Comparison of ENCODE assay signal across 14 cellular contexts in genomic region chr1:63818567-63819340, GRCh38. TPM values are rescaled to one million over a fixed set of nuclear protein-coding genes. Genes with fewer than 3 reads are reported as not detected.
DNase-seq lines count a peak whose midpoint lies in the region; ATAC-seq and TF ChIP-seq lines count a peak whose summit lies in the region.
"Had no signal": no experiment of that assay in that cellular context is flagged by ENCODE, and none has a peak within 500 bp of the region (broad histone marks: within the 10 kb centered on the region; RNA-seq: fewer than 3 reads in every experiment).

No MANE protein-coding gene starts in this region.

- ATAC-seq in WTC11, result no peak
- no peak for ATAC-seq in activated CD4-positive, CD25-positive, alpha-beta regulatory T cell treated with anti-CD3 and anti-CD28 coated beads, Interleukin-2, amount 50 U/mL, for 24 hours
- ATAC-seq in stimulated activated naive CD8-positive, alpha-beta T cell treated with anti-CD3 and anti-CD28 coated beads, Interleukin-15, Interleukin-2, amounts not matched to agents 100 U/mL and 50 U/mL, for 24 hours, result no peak
- ATAC-seq: T-cell had no signal

- H3K27ac Mint-ChIP-seq in WTC11, result peak overlapping the region; percentile 51
- H3K27ac Mint-ChIP-seq in activated CD4-positive, alpha-beta memory T cell treated with anti-CD3 and anti-CD28 coated beads, Interleukin-2, amount 10 ng/mL, durations not matched to agents 7 days and 5 days, result no peak overlapping the region
- H3K27ac Mint-ChIP-seq: T-cell had no signal

- H3F3A ChIP-seq in GM23248 (ENCODE audit: insufficient read depth), result peaks cover 8% of the 10 kb centered on the region

- no peak overlapping the region for H3K9ac ChIP-seq in GM23248
- H3K9ac ChIP-seq in HUES48 (ENCODE audit: low read depth, low read length), result no peak overlapping the region
- H3K9ac ChIP-seq: BLaER1 had no signal

- in situ Hi-C loops in GM23248 (cut with MboI), result no loop called here

- H3K9me2 ChIP-seq in GM23248 (ENCODE audit: insufficient read depth), result no peaks in the 10 kb centered on the region

- H3K4me2 ChIP-seq in GM23248 (ENCODE audit: unreplicated experiment) (no peak overlapping the region), osteoblast (ENCODE audit: insufficient read depth, low read length) (peak overlapping the region; percentile 8)
- H3K4me2 ChIP-seq: BLaER1 had no signal

- WGBS in GM23248 (ENCODE audit: low coverage in 1 of 2, low lambda C conversion rate in 2 of 2, missing lambda C conversion rate in 2 of 2), 2 experiments, result 84 to 86% methylated on average over 1 of the region's 1 CpG

- no peaks in the 10 kb centered on the region; the same call in 1 of the 2 replicates for H4K20me1 ChIP-seq in GM23248 (ENCODE audit: insufficient read depth)
- H4K20me1 ChIP-seq in osteoblast (ENCODE audit: insufficient read depth, low read length), result peaks cover 54% of the 10 kb centered on the region
- H4K20me1 ChIP-seq: BLaER1 had no signal

- CTCF ChIA-PET in WTC11 (lab: Charles Lee), result interaction anchor here (1.5 kb wide), 1 partner anchor 127 kb away, joined by 3 read pairs; no protein-coding TSS in a partner anchor
- CTCF ChIA-PET in activated CD4-positive, alpha-beta memory T cell treated with anti-CD3 and anti-CD28 coated beads, Interleukin-2, amount 10 ng/mL, durations not matched to agents 7 days and 5 days (lab: Charles Lee), result no interaction called here

- peaks cover 29% of the 10 kb centered on the region for H3K36me3 Mint-ChIP-seq in WTC11
- no peaks in the 10 kb centered on the region for H3K36me3 Mint-ChIP-seq in activated CD4-positive, alpha-beta memory T cell treated with anti-CD3 and anti-CD28 coated beads, Interleukin-2, amount 10 ng/mL, durations not matched to agents 7 days and 5 days (ENCODE audit: low read depth)
- H3K36me3 Mint-ChIP-seq: T-cell had no signal

- H3K27me3 Mint-ChIP-seq in WTC11 (ENCODE audit: low read depth), result no peaks in the 10 kb centered on the region
- peaks cover 4% of the 10 kb centered on the region for H3K27me3 Mint-ChIP-seq in activated CD4-positive, alpha-beta memory T cell treated with anti-CD3 and anti-CD28 coated beads, Interleukin-2, amount 10 ng/mL, durations not matched to agents 7 days and 5 days

- H3K4me1 ChIP-seq in GM23248 (ENCODE audit: insufficient read depth), result peaks cover 28% of the 10 kb centered on the region
- H3K4me1 ChIP-seq in HUES48 (ENCODE audit: control insufficient read depth, insufficient read depth, low read length), result peaks cover 63% of the 10 kb centered on the region
- H3K4me1 ChIP-seq in osteoblast (ENCODE audit: insufficient read depth, low read length), result peaks cover 45% of the 10 kb centered on the region

- H3K9me3 ChIP-seq in GM23248 (ENCODE audit: low read depth) (no peaks in the 10 kb centered on the region), HUES48 (ENCODE audit: control insufficient read depth, insufficient read depth, low read length) (peaks cover 9% of the 10 kb centered on the region), osteoblast (ENCODE audit: low read depth, low read length) (no peaks in the 10 kb centered on the region)

- H3K36me3 ChIP-seq in GM23248 (ENCODE audit: low read depth) (no peaks in the 10 kb centered on the region), HUES48 (ENCODE audit: control insufficient read depth, insufficient read depth, low read length) (peaks cover 6% of the 10 kb centered on the region; the same call in 1 of the 2 replicates), osteoblast (ENCODE audit: insufficient read depth, low read length) (no peaks in the 10 kb centered on the region)

- H3K4me1 Mint-ChIP-seq in WTC11, result peaks cover 66% of the 10 kb centered on the region
- no peaks in the 10 kb centered on the region for H3K4me1 Mint-ChIP-seq in activated CD4-positive, alpha-beta memory T cell treated with anti-CD3 and anti-CD28 coated beads, Interleukin-2, amount 10 ng/mL, durations not matched to agents 7 days and 5 days
- H3K4me1 Mint-ChIP-seq: T-cell had no signal

- POLR2A ChIA-PET in WTC11 (lab: Charles Lee), result no interaction called here
- POLR2A ChIA-PET in activated CD4-positive, alpha-beta memory T cell treated with anti-CD3 and anti-CD28 coated beads, Interleukin-2, amount 10 ng/mL, durations not matched to agents 7 days and 5 days (lab: Charles Lee), result no interaction called here

- H3K79me2 ChIP-seq in GM23248 (ENCODE audit: insufficient read depth) (peaks cover 62% of the 10 kb centered on the region), osteoblast (ENCODE audit: insufficient read depth, low read length) (peaks cover 81% of the 10 kb centered on the region)

- peaks cover 27% of the 10 kb centered on the region for H3K9me3 Mint-ChIP-seq in WTC11
- no peaks in the 10 kb centered on the region for H3K9me3 Mint-ChIP-seq in activated CD4-positive, alpha-beta memory T cell treated with anti-CD3 and anti-CD28 coated beads, Interleukin-2, amount 10 ng/mL, durations not matched to agents 7 days and 5 days

- no peak for TF ChIP-seq CTCF in WTC11 (IDR thresholded peaks at IDR 0.05)
- TF ChIP-seq CTCF in osteoblast (IDR thresholded peaks at IDR 0.05; ENCODE audit: extremely low read depth, low read depth, low read length), result no peak

- H2AFZ ChIP-seq in GM23248 (no peak overlapping the region), osteoblast (ENCODE audit: low read length) (no peak overlapping the region)

- H3K4me3 Mint-ChIP-seq in WTC11, result no peak overlapping the region
- no peak overlapping the region for H3K4me3 Mint-ChIP-seq in activated CD4-positive, alpha-beta memory T cell treated with anti-CD3 and anti-CD28 coated beads, Interleukin-2, amount 10 ng/mL, durations not matched to agents 7 days and 5 days
- H3K4me3 Mint-ChIP-seq: H9, T-cell had no signal

- H3K27me3 ChIP-seq in GM23248 (replicated peaks; ENCODE audit: insufficient read depth) (no peaks in the 10 kb centered on the region), HUES48 (ENCODE audit: control insufficient read depth, insufficient read depth, low read length) (no peaks in the 10 kb centered on the region), osteoblast (ENCODE audit: insufficient read depth, low read length) (no peaks in the 10 kb centered on the region)
- H3K27me3 ChIP-seq: BLaER1 had no signal

- H3K4me3 ChIP-seq in GM23248 (no peak overlapping the region), HUES48 (ENCODE audit: low read depth, low read length) (no peak overlapping the region), osteoblast (ENCODE audit: insufficient read depth, low read length) (no peak overlapping the region)
- H3K4me3 ChIP-seq: BLaER1 had no signal

- peak; percentile 31 for DNase-seq in GM23248
- no peak for DNase-seq in WTC11 (ENCODE audit: low spot score)
- no peak for DNase-seq in osteoblast (ENCODE audit: insufficient read length, low spot score, missing footprints)
- DNase-seq in activated CD4-positive, alpha-beta memory T cell treated with anti-CD3 and anti-CD28 coated beads, Interleukin-2, amount 10 ng/mL, durations not matched to agents 7 days and 5 days, result no peak
- no peak for DNase-seq in stimulated activated naive CD8-positive, alpha-beta T cell treated with anti-CD3 and anti-CD28 coated beads, Interleukin-15, Interleukin-2, amounts not matched to agents 100 U/mL and 50 U/mL, for 24 hours
- DNase-seq: DMS 273 treated with DMSO at 0.1 percent for 48 hours, EL, H9, IMR-90, Kasumi-1, T-cell had no signal

- H3K27ac ChIP-seq in GM23248, result no peak overlapping the region
- peak overlapping the region; percentile 34 for H3K27ac ChIP-seq in HUES48 (ENCODE audit: low read depth, low read length)
- no peak overlapping the region for H3K27ac ChIP-seq in osteoblast (ENCODE audit: low read depth, low read length)
- H3K27ac ChIP-seq: BLaER1 had no signal

TF ChIP-seq in WTC11, 78 proteins besides CTCF, POLR2A, EP300 and RAD21:
- TF ChIP-seq, protein P1, sequence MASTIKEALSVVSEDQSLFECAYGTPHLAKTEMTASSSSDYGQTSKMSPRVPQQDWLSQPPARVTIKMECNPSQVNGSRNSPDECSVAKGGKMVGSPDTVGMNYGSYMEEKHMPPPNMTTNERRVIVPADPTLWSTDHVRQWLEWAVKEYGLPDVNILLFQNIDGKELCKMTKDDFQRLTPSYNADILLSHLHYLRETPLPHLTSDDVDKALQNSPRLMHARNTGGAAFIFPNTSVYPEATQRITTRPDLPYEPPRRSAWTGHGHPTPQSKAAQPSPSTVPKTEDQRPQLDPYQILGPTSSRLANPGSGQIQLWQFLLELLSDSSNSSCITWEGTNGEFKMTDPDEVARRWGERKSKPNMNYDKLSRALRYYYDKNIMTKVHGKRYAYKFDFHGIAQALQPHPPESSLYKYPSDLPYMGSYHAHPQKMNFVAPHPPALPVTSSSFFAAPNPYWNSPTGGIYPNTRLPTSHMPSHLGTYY (CRISPR knock-in tag; IDR thresholded peaks at IDR 0.05), result no peak
- TF ChIP-seq FOXP4 (CRISPR knock-in tag; IDR thresholded peaks at IDR 0.05), result no peak
- no peak for TF ChIP-seq HMGA2 (CRISPR knock-in tag; IDR thresholded peaks at IDR 0.05)
- no peak for TF ChIP-seq SOX15 (CRISPR knock-in tag; IDR thresholded peaks at IDR 0.05)
- TF ChIP-seq, protein P2, sequence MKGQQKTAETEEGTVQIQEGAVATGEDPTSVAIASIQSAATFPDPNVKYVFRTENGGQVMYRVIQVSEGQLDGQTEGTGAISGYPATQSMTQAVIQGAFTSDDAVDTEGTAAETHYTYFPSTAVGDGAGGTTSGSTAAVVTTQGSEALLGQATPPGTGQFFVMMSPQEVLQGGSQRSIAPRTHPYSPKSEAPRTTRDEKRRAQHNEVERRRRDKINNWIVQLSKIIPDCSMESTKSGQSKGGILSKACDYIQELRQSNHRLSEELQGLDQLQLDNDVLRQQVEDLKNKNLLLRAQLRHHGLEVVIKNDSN (CRISPR knock-in tag; IDR thresholded peaks at IDR 0.05), result no peak

RNA-seq across cellular contexts. Expression of gene ROR1, which starts 44.9 kb away (rescaled TPM):
- total RNA-seq in GM23248 (2014; rRNA removed; shearing (Covaris generic)), result 12.0 and 20.9 TPM in 2 replicates
- polyA plus RNA-seq in GM23248 (2016; fragmentation: Nextera tagmentation; extraction: Ambion mirVana), result 12.6 and 13.3 TPM in 2 replicates
- total RNA-seq in WTC11 (2021) (54.6 to 56.3 TPM (median 55.2 TPM) in 3 replicates), osteoblast (46.9 and 52.5 TPM in 2 replicates)
- under 1 TPM in 1 of 2 experiments, not detected in 1; 0.10 TPM for total RNA-seq in activated CD4-positive, alpha-beta memory T cell treated with anti-CD3 and anti-CD28 coated beads, Interleukin-2, amount 10 ng/mL, durations not matched to agents 7 days and 5 days

Comparison
In these comparisons a context has a peak if more than half of its experiments do, and no peak if none do; other contexts are left out.
1. RNA of gene ROR1, which starts 44.9 kb away (total RNA-seq): 54.6 to 56.3 TPM in WTC11, 46.9 to 52.5 TPM in osteoblast and 12.0 to 20.9 TPM in GM23248; 0.10 TPM in activated CD4-positive, alpha-beta memory T cell treated with anti-CD3 and anti-CD28 coated beads, Interleukin-2, amount 10 ng/mL, durations not matched to agents 7 days and 5 days; every median in the first group is over 10 times any median in the second.